Comparison of ENCODE assay signal across 1 cellular context in the genomic region with DNA sequence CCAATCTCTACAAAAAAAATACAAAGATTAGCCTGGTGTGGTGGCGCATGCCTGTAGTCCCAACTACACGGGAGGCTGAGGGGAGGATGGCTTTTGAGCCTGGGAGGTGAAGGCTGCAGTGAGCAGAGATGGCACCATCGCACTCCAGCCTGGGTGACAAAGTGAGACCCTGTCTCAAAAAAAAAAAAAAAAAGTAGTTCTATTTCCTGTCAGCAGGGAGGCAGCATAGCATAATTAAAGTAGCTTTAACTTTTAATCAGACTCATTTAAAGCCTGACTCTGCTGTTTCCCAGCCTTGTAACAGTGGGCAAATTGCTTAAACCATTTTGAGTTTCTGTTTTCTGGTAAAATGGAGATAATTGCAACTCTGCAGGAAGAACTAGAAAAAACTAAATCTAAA.
TF ChIP-seq lines count a peak whose summit lies in the region.

No MANE protein-coding gene starts in this region.

TF ChIP-seq in GM12878, 131 proteins besides CTCF, POLR2A, EP300 and RAD21:
- TF ChIP-seq CHD1 (IDR thresholded peaks at IDR 0.05; ENCODE audit: low read depth, low read length) (no peak), EED (IDR thresholded peaks at IDR 0.05; ENCODE audit: low read depth) (no peak), EZH2 (IDR thresholded peaks at IDR 0.05; ENCODE audit: borderline replicate concordance, control insufficient read depth, low read depth, low read length) (no peak), CEBPB (IDR thresholded peaks at IDR 0.05; ENCODE audit: borderline replicate concordance in 1 of 2, low read depth in 2 of 2, low read length in 2 of 2) (no peak), RBBP5 (conservative IDR thresholded peaks at IDR 0.05) (no peak), JUND (IDR thresholded peaks at IDR 0.05; ENCODE audit: low read depth, low read length) (no peak), ZNF622 (IDR thresholded peaks at IDR 0.05) (no peak), ZNF207 (IDR thresholded peaks at IDR 0.05; ENCODE audit: borderline replicate concordance) (no peak), ZBED1 (IDR thresholded peaks at IDR 0.05; ENCODE audit: borderline replicate concordance) (no peak), ETV6 (conservative IDR thresholded peaks at IDR 0.05 in 1 of 2, IDR thresholded peaks at IDR 0.05 in 1 of 2; ENCODE audit: borderline replicate concordance in 1 of 2, low read depth in 1 of 2) (no peak), CREM (IDR thresholded peaks at IDR 0.05; ENCODE audit: low read depth) (no peak), ATF7 (IDR thresholded peaks at IDR 0.05; ENCODE audit: low read depth) (no peak), GABPA (IDR thresholded peaks at IDR 0.05; ENCODE audit: low read depth) (no peak)
- TF ChIP-seq, protein P1, sequence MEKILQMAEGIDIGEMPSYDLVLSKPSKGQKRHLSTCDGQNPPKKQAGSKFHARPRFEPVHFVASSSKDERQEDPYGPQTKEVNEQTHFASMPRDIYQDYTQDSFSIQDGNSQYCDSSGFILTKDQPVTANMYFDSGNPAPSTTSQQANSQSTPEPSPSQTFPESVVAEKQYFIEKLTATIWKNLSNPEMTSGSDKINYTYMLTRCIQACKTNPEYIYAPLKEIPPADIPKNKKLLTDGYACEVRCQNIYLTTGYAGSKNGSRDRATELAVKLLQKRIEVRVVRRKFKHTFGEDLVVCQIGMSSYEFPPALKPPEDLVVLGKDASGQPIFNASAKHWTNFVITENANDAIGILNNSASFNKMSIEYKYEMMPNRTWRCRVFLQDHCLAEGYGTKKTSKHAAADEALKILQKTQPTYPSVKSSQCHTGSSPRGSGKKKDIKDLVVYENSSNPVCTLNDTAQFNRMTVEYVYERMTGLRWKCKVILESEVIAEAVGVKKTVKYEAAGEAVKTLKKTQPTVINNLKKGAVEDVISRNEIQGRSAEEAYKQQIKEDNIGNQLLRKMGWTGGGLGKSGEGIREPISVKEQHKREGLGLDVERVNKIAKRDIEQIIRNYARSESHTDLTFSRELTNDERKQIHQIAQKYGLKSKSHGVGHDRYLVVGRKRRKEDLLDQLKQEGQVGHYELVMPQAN (conservative IDR thresholded peaks at IDR 0.05) = no peak
- TF ChIP-seq, protein P2, sequence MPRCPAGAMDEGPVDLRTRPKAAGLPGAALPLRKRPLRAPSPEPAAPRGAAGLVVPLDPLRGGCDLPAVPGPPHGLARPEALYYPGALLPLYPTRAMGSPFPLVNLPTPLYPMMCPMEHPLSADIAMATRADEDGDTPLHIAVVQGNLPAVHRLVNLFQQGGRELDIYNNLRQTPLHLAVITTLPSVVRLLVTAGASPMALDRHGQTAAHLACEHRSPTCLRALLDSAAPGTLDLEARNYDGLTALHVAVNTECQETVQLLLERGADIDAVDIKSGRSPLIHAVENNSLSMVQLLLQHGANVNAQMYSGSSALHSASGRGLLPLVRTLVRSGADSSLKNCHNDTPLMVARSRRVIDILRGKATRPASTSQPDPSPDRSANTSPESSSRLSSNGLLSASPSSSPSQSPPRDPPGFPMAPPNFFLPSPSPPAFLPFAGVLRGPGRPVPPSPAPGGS (IDR thresholded peaks at IDR 0.05; ENCODE audit: borderline replicate concordance, insufficient read depth, low read depth, low read length, poor library complexity, severe bottlenecking) = no peak
- TF ChIP-seq, protein P3, sequence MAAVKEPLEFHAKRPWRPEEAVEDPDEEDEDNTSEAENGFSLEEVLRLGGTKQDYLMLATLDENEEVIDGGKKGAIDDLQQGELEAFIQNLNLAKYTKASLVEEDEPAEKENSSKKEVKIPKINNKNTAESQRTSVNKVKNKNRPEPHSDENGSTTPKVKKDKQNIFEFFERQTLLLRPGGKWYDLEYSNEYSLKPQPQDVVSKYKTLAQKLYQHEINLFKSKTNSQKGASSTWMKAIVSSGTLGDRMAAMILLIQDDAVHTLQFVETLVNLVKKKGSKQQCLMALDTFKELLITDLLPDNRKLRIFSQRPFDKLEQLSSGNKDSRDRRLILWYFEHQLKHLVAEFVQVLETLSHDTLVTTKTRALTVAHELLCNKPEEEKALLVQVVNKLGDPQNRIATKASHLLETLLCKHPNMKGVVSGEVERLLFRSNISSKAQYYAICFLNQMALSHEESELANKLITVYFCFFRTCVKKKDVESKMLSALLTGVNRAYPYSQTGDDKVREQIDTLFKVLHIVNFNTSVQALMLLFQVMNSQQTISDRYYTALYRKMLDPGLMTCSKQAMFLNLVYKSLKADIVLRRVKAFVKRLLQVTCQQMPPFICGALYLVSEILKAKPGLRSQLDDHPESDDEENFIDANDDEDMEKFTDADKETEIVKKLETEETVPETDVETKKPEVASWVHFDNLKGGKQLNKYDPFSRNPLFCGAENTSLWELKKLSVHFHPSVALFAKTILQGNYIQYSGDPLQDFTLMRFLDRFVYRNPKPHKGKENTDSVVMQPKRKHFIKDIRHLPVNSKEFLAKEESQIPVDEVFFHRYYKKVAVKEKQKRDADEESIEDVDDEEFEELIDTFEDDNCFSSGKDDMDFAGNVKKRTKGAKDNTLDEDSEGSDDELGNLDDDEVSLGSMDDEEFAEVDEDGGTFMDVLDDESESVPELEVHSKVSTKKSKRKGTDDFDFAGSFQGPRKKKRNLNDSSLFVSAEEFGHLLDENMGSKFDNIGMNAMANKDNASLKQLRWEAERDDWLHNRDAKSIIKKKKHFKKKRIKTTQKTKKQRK (IDR thresholded peaks at IDR 0.05; ENCODE audit: low read depth, low read length) = no peak
- TF ChIP-seq, protein P4, sequence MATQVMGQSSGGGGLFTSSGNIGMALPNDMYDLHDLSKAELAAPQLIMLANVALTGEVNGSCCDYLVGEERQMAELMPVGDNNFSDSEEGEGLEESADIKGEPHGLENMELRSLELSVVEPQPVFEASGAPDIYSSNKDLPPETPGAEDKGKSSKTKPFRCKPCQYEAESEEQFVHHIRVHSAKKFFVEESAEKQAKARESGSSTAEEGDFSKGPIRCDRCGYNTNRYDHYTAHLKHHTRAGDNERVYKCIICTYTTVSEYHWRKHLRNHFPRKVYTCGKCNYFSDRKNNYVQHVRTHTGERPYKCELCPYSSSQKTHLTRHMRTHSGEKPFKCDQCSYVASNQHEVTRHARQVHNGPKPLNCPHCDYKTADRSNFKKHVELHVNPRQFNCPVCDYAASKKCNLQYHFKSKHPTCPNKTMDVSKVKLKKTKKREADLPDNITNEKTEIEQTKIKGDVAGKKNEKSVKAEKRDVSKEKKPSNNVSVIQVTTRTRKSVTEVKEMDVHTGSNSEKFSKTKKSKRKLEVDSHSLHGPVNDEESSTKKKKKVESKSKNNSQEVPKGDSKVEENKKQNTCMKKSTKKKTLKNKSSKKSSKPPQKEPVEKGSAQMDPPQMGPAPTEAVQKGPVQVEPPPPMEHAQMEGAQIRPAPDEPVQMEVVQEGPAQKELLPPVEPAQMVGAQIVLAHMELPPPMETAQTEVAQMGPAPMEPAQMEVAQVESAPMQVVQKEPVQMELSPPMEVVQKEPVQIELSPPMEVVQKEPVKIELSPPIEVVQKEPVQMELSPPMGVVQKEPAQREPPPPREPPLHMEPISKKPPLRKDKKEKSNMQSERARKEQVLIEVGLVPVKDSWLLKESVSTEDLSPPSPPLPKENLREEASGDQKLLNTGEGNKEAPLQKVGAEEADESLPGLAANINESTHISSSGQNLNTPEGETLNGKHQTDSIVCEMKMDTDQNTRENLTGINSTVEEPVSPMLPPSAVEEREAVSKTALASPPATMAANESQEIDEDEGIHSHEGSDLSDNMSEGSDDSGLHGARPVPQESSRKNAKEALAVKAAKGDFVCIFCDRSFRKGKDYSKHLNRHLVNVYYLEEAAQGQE (IDR thresholded peaks at IDR 0.05; ENCODE audit: low read depth, low read length) = no peak
- TF ChIP-seq, protein P5, sequence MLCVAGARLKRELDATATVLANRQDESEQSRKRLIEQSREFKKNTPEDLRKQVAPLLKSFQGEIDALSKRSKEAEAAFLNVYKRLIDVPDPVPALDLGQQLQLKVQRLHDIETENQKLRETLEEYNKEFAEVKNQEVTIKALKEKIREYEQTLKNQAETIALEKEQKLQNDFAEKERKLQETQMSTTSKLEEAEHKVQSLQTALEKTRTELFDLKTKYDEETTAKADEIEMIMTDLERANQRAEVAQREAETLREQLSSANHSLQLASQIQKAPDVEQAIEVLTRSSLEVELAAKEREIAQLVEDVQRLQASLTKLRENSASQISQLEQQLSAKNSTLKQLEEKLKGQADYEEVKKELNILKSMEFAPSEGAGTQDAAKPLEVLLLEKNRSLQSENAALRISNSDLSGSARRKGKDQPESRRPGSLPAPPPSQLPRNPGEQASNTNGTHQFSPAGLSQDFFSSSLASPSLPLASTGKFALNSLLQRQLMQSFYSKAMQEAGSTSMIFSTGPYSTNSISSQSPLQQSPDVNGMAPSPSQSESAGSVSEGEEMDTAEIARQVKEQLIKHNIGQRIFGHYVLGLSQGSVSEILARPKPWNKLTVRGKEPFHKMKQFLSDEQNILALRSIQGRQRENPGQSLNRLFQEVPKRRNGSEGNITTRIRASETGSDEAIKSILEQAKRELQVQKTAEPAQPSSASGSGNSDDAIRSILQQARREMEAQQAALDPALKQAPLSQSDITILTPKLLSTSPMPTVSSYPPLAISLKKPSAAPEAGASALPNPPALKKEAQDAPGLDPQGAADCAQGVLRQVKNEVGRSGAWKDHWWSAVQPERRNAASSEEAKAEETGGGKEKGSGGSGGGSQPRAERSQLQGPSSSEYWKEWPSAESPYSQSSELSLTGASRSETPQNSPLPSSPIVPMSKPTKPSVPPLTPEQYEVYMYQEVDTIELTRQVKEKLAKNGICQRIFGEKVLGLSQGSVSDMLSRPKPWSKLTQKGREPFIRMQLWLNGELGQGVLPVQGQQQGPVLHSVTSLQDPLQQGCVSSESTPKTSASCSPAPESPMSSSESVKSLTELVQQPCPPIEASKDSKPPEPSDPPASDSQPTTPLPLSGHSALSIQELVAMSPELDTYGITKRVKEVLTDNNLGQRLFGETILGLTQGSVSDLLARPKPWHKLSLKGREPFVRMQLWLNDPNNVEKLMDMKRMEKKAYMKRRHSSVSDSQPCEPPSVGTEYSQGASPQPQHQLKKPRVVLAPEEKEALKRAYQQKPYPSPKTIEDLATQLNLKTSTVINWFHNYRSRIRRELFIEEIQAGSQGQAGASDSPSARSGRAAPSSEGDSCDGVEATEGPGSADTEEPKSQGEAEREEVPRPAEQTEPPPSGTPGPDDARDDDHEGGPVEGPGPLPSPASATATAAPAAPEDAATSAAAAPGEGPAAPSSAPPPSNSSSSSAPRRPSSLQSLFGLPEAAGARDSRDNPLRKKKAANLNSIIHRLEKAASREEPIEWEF (IDR thresholded peaks at IDR 0.05; ENCODE audit: insufficient replicate concordance, low read depth, low read length) = no peak
- TF ChIP-seq, protein P6, sequence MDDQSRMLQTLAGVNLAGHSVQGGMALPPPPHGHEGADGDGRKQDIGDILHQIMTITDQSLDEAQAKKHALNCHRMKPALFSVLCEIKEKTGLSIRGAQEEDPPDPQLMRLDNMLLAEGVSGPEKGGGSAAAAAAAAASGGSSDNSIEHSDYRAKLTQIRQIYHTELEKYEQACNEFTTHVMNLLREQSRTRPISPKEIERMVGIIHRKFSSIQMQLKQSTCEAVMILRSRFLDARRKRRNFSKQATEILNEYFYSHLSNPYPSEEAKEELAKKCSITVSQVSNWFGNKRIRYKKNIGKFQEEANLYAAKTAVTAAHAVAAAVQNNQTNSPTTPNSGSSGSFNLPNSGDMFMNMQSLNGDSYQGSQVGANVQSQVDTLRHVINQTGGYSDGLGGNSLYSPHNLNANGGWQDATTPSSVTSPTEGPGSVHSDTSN (IDR thresholded peaks at IDR 0.05; ENCODE audit: insufficient replicate concordance, low read depth, low read length) = no peak
